ENCODE assay signal across 20 cellular contexts in genomic region chr1:154857441-154858215, GRCh38. TPM values are rescaled to one million over a fixed set of nuclear protein-coding genes. Genes with fewer than 3 reads are reported as not detected.
DNase-seq lines count a peak whose midpoint lies in the region; ATAC-seq, FAIRE-seq and TF ChIP-seq lines count a peak whose summit lies in the region.
"Had no signal": no experiment of that assay in that cellular context is flagged by ENCODE, and none has a peak within 500 bp of the region (broad histone marks: within the 10 kb centered on the region; RNA-seq: fewer than 3 reads in every experiment).

No MANE protein-coding gene starts in this region.

- FAIRE-seq in GM19239 (lab: Jason Lieb, UNC), result peak; percentile 88
- FAIRE-seq in astrocyte (lab: Jason Lieb, UNC), result no peak
- FAIRE-seq: HTR-8/SVneo had no signal

- no peak overlapping the region for H3K27ac ChIP-seq in astrocyte (ENCODE audit: low read depth, low read length)
- H3K27ac ChIP-seq: brain microvascular endothelial cell, foreskin keratinocyte, KMS-11, thoracic aorta had no signal

- H4K20me1 ChIP-seq in astrocyte (ENCODE audit: insufficient read depth, low read length), result no peaks in the 10 kb centered on the region

- no peak overlapping the region for H3K27ac Mint-ChIP-seq in activated naive CD8-positive, alpha-beta T cell treated with anti-CD3 and anti-CD28 coated beads, Interleukin-2, amount 50 U/mL, for 24 hours
- no peak overlapping the region for H3K27ac Mint-ChIP-seq in activated naive CD8-positive, alpha-beta T cell treated with anti-CD3 and anti-CD28 coated beads for 36 hours
- no peak overlapping the region for H3K27ac Mint-ChIP-seq in astrocyte (ENCODE audit: unreplicated experiment)
- H3K27ac Mint-ChIP-seq: CD4-positive, alpha-beta T cell; T-cell had no signal

- H3K36me3 ChIP-seq in astrocyte (ENCODE audit: insufficient read depth, low read length), result no peaks in the 10 kb centered on the region
- H3K36me3 ChIP-seq: brain microvascular endothelial cell, sigmoid colon, thoracic aorta had no signal

- H3K4me1 ChIP-seq in astrocyte (ENCODE audit: insufficient read depth, low read length), result peaks cover 12% of the 10 kb centered on the region
- H3K4me1 ChIP-seq: foreskin keratinocyte had no signal

- peaks cover 47% of the 10 kb centered on the region for H3K4me1 Mint-ChIP-seq in activated naive CD8-positive, alpha-beta T cell treated with anti-CD3 and anti-CD28 coated beads, Interleukin-2, amount 50 U/mL, for 24 hours
- peaks cover 16% of the 10 kb centered on the region for H3K4me1 Mint-ChIP-seq in activated naive CD8-positive, alpha-beta T cell treated with anti-CD3 and anti-CD28 coated beads for 36 hours
- H3K4me1 Mint-ChIP-seq in astrocyte (ENCODE audit: low read depth, unreplicated experiment), result peaks cover 21% of the 10 kb centered on the region

- H3K9me3 ChIP-seq in astrocyte (ENCODE audit: insufficient read depth, low read depth, low read length), result no peaks in the 10 kb centered on the region
- H3K9me3 ChIP-seq: mucosa of descending colon, sigmoid colon, thoracic aorta had no signal

- H3K9me3 Mint-ChIP-seq in activated naive CD8-positive, alpha-beta T cell treated with anti-CD3 and anti-CD28 coated beads, Interleukin-2, amount 50 U/mL, for 24 hours, result no peaks in the 10 kb centered on the region
- H3K9me3 Mint-ChIP-seq in activated naive CD8-positive, alpha-beta T cell treated with anti-CD3 and anti-CD28 coated beads for 36 hours, result no peaks in the 10 kb centered on the region
- no peaks in the 10 kb centered on the region for H3K9me3 Mint-ChIP-seq in astrocyte (ENCODE audit: unreplicated experiment)
- H3K9me3 Mint-ChIP-seq: CD4-positive, alpha-beta T cell; T-cell had no signal

- TF ChIP-seq CTCF in astrocyte (IDR thresholded peaks at IDR 0.05; ENCODE audit: insufficient read depth, low read depth, low read length), result no peak

- no peak overlapping the region for H3K4me3 ChIP-seq in astrocyte (ENCODE audit: insufficient read depth, low read depth, low read length)
- H3K4me3 ChIP-seq: mucosa of descending colon, sigmoid colon, thoracic aorta had no signal

- peak; percentile 42 for ATAC-seq in activated naive CD8-positive, alpha-beta T cell treated with anti-CD3 and anti-CD28 coated beads, Interleukin-2, amount 50 U/mL, for 24 hours
- peak; percentile 42 for ATAC-seq in stimulated activated naive CD8-positive, alpha-beta T cell treated with anti-CD3 and anti-CD28 coated beads, Interleukin-15, Interleukin-2, amounts not matched to agents 100 U/mL and 50 U/mL, for 24 hours
- ATAC-seq: foreskin keratinocyte, mucosa of descending colon, T-cell had no signal

- H3K36me3 Mint-ChIP-seq in activated naive CD8-positive, alpha-beta T cell treated with anti-CD3 and anti-CD28 coated beads, Interleukin-2, amount 50 U/mL, for 24 hours (ENCODE audit: low read depth), result no peaks in the 10 kb centered on the region
- H3K36me3 Mint-ChIP-seq in activated naive CD8-positive, alpha-beta T cell treated with anti-CD3 and anti-CD28 coated beads for 36 hours, result no peaks in the 10 kb centered on the region
- H3K36me3 Mint-ChIP-seq in astrocyte (ENCODE audit: low read depth, unreplicated experiment), result peaks cover 4% of the 10 kb centered on the region
- H3K36me3 Mint-ChIP-seq: T-cell had no signal

- no peak for DNase-seq in activated naive CD8-positive, alpha-beta T cell treated with anti-CD3 and anti-CD28 coated beads, Interleukin-2, amount 50 U/mL, for 24 hours
- DNase-seq in activated naive CD8-positive, alpha-beta T cell treated with anti-CD3 and anti-CD28 coated beads for 36 hours, result no peak
- no peak for DNase-seq in GM19239 (ENCODE audit: insufficient read length, low spot score)
- no peak for DNase-seq in astrocyte (ENCODE audit: low read depth)
- DNase-seq in stimulated activated naive CD8-positive, alpha-beta T cell treated with anti-CD3 and anti-CD28 coated beads, Interleukin-15, Interleukin-2, amounts not matched to agents 100 U/mL and 50 U/mL, for 24 hours, result no peak
- no peak for DNase-seq in NCI-H510A treated with DMSO at 0.1 percent for 48 hours (lab: John Stamatoyannopoulos, UW)
- DNase-seq in iPS-NIHi11 (ENCODE audit: low spot score), result no peak
- DNase-seq: brain microvascular endothelial cell; CD4-positive, alpha-beta T cell; effector CD4-positive, alpha-beta T cell; foreskin keratinocyte; hippocampal formation; mucosa of descending colon; MV-4-11; NCI-H1694 treated with DMSO at 0.1 percent for 48 hours; sigmoid colon; T-cell had no signal

- H3K27me3 Mint-ChIP-seq in activated naive CD8-positive, alpha-beta T cell treated with anti-CD3 and anti-CD28 coated beads, Interleukin-2, amount 50 U/mL, for 24 hours, result peaks cover 10% of the 10 kb centered on the region
- peaks cover 11% of the 10 kb centered on the region for H3K27me3 Mint-ChIP-seq in activated naive CD8-positive, alpha-beta T cell treated with anti-CD3 and anti-CD28 coated beads for 36 hours
- peaks cover 13% of the 10 kb centered on the region for H3K27me3 Mint-ChIP-seq in astrocyte (ENCODE audit: low read depth, unreplicated experiment)
- H3K27me3 Mint-ChIP-seq: CD4-positive, alpha-beta T cell had no signal

- no peaks in the 10 kb centered on the region for H3K27me3 ChIP-seq in astrocyte (ENCODE audit: insufficient read depth, low read length)
- H3K27me3 ChIP-seq: brain microvascular endothelial cell, sigmoid colon had no signal

- H3K4me3 Mint-ChIP-seq in activated naive CD8-positive, alpha-beta T cell treated with anti-CD3 and anti-CD28 coated beads, Interleukin-2, amount 50 U/mL, for 24 hours, result no peak overlapping the region
- no peak overlapping the region for H3K4me3 Mint-ChIP-seq in activated naive CD8-positive, alpha-beta T cell treated with anti-CD3 and anti-CD28 coated beads for 36 hours
- H3K4me3 Mint-ChIP-seq in astrocyte (ENCODE audit: unreplicated experiment), result peak overlapping the region; percentile 45
- H3K4me3 Mint-ChIP-seq: CD4-positive, alpha-beta T cell; T-cell had no signal

- no peak overlapping the region for H2AFZ ChIP-seq in astrocyte (ENCODE audit: low read depth, low read length)

- no peaks in the 10 kb centered on the region for H3K79me2 ChIP-seq in astrocyte (ENCODE audit: insufficient read depth, low read length)

- H3K9ac ChIP-seq in astrocyte (ENCODE audit: low read length), result no peak overlapping the region
- H3K9ac ChIP-seq: KMS-11 had no signal

- no peak overlapping the region for H3K4me2 ChIP-seq in astrocyte (ENCODE audit: low read length)
- H3K4me2 ChIP-seq: KMS-11 had no signal

RNA-seq across cellular contexts. Expression of gene KCNN3, which starts 12.5 kb away (rescaled TPM):
- under 1 TPM; 0.02 to 0.04 TPM for total RNA-seq in activated naive CD8-positive, alpha-beta T cell treated with anti-CD3 and anti-CD28 coated beads for 36 hours
- total RNA-seq in astrocyte, result 0.46 and 0.66 TPM in 2 replicates
- total RNA-seq: CD4-positive, alpha-beta T cell had no signal
